8 cellular contexts compared by ENCODE assay signal in the genomic region with DNA sequence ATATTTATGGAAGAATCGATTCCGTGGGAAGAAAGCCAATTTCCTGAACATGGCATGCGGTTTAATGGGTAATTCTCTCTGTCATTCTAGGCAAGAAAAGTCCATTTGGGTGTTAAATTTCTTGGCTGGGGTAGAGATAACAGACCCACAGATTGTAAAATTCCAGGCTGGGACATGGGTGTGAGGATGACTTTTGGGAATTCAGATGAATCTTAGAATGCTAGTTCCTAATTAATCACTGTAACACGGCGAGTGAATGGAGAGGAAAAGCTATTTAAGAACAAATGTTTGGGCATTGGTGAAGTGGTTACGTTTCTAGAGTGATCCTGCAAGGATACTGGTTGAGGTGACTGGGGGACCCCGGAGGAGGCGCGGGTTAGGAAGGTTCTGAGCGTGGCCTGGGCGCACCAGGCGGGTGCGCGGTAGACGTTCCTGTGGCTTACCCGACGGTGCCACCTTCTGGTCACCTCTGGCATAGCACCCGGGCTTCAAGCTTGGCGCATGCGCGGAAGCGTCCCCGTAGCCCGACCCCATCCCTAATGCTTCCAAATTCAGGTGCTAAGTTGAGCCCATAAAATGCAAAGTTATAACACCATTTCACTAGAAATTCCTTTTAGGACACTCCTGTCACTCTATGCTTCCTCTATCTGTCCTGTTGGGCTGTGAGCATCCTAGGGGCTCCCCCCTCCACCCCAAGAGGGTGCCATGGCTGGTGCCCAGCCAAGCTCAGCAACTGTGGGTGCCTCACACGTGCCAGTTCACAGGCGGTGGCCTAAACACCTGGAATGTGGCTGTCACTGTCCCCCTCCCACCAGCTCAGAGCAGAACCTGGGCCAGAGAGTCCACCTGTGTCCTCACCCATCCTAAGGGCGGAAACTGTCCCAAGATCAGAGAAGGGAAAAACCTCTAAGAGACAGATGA.
DNase-seq lines count a peak whose midpoint lies in the region; ATAC-seq and TF ChIP-seq lines count a peak whose summit lies in the region.

No MANE protein-coding gene starts in this region.

- no peaks in the 10 kb centered on the region for H3K36me3 Mint-ChIP-seq in brain

- no peaks in the 10 kb centered on the region for H3K9me3 Mint-ChIP-seq in brain

- ATAC-seq in HG02571 (IDR thresholded peaks at IDR 0.05; ENCODE audit: unreplicated experiment) = peak; percentile 79

- peaks cover 46% of the 10 kb centered on the region for H3K27me3 Mint-ChIP-seq in brain

- TF ChIP-seq CTCF in brain (conservative IDR thresholded peaks at IDR 0.05) = peak; percentile 98

- peak overlapping the region in 1 of 5 experiments; percentile 47 for H3K27ac Mint-ChIP-seq in brain

- DNase-seq in NCI-H146 (lab: John Stamatoyannopoulos, UW) = peak; percentile 45
- no peak for DNase-seq in NCI-H146 treated with DMSO at 0.1 percent for 48 hours (lab: John Stamatoyannopoulos, UW; ENCODE audit: unreplicated experiment)
- peak; percentile 83 for DNase-seq in NAMALWA (ENCODE audit: low spot score)
- peak; percentile 74 for DNase-seq in UCSD-AML1 (lab: John Stamatoyannopoulos, UW; ENCODE audit: unreplicated experiment)
- peak; percentile 89 for DNase-seq in inferior parietal cortex (ENCODE audit: extremely low spot score)
- peak; percentile 89 for DNase-seq in stimulated activated CD4-positive, alpha-beta T cell treated with anti-CD3 and anti-CD28 coated beads, Interleukin-15, amount 100 ng/mL, for 24 hours

- peaks cover 39% of the 10 kb centered on the region for H3K4me1 Mint-ChIP-seq in brain

- H3K4me3 Mint-ChIP-seq in brain = peak overlapping the region; percentile 31 to 74 (median 49)
